ENCODE assay signal across 8 cellular contexts in the genomic region with DNA sequence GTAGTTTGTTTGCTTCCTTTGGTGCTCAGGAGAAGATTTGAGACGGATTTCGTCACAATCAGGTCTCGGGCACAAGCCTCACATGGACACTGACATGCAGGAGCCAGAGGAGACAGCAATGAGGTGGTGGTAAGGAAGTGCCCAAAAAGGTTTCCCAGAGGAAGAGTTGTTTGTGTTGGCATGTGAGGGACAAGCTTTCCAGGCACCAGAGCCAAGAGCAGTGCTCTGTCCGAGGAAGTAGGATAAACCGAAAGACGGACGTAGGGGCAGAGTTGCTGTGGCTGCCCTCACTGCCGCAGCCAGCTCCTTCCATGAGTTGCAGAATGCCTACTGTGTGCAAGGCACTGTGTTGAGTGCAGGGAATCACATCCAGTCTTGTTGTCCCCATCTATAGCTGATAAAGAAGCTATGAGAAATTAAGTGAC. TPM values are rescaled to one million over a fixed set of nuclear protein-coding genes. Genes with fewer than 3 reads are reported as not detected.
DNase-seq lines count a peak whose midpoint lies in the region; ATAC-seq and TF ChIP-seq lines count a peak whose summit lies in the region.

No MANE protein-coding gene starts in this region.

- no peaks in the 10 kb centered on the region for H3K9me2 ChIP-seq in SK-N-SH

- peaks cover 8% of the 10 kb centered on the region; the same call in 1 of the 2 replicates for H4K20me1 ChIP-seq in SK-N-SH (ENCODE audit: insufficient read depth)

- H3K4me2 ChIP-seq in SK-N-SH = peak overlapping the region; percentile 37; the same call in 1 of the 2 replicates

- in situ Hi-C loops in brain microvascular endothelial cell (cut with HindIII; ENCODE audit: low pct_ligation_motif_present, low sequenced_read_pairs) = no loop called here

- 92% methylated on average over 8 of the region's 8 CpGs for WGBS in SK-N-SH (ENCODE audit: low lambda C conversion rate)
- WGBS in lung, 2 donors = 32 to 45% methylated on average over 8 of the region's 8 CpGs

- H3K79me2 ChIP-seq in SK-N-SH (ENCODE audit: insufficient read depth) = peaks cover 87% of the 10 kb centered on the region

- DNase-seq in SK-N-SH (no peak), brain microvascular endothelial cell (no peak), lung (ENCODE audit: low spot score) (no peak), thoracic aorta (ENCODE audit: low spot score) (no peak), COLO829 (ENCODE audit: low spot score) (no peak), nucleus accumbens (lab: John Stamatoyannopoulos, UW) (no peak), H4 (ENCODE audit: low spot score) (no peak)

- no peak overlapping the region for H3K9ac ChIP-seq in SK-N-SH

- POLR2A ChIA-PET in SK-N-SH (lab: Yijun Ruan, JAX) = no interaction called here

- CTCF ChIA-PET in SK-N-SH (lab: Yijun Ruan, JAX) = interaction anchor here (0.6 to 8.7 kb wide), 4 partner anchors 9 to 87 kb away, joined by 3 to 84 read pairs (median 16); no protein-coding TSS in a partner anchor

- peak overlapping the region; percentile 51 to 52; a peak in 3 of 4 replicates for H3K27ac ChIP-seq in SK-N-SH (ENCODE audit: low read depth in 2 of 2, low read length in 1 of 2)
- peak overlapping the region; percentile 78 for H3K27ac ChIP-seq in brain microvascular endothelial cell
- H3K27ac ChIP-seq in lung (ENCODE audit: low read depth in 1 of 2, low read length in 1 of 2) = peak overlapping the region; percentile 58 to 75
- peak overlapping the region; percentile 65 to 84 for H3K27ac ChIP-seq in thoracic aorta

- no peak for TF ChIP-seq RAD21 in SK-N-SH (IDR thresholded peaks at IDR 0.05; ENCODE audit: low read length)

- no peak for TF ChIP-seq CTCF in SK-N-SH (IDR thresholded peaks at IDR 0.05)
- no peak for TF ChIP-seq CTCF in brain microvascular endothelial cell (IDR thresholded peaks at IDR 0.05; ENCODE audit: low read depth, low read length, missing control alignments)
- TF ChIP-seq CTCF in lung (IDR thresholded peaks at IDR 0.05; ENCODE audit: control extremely low read depth, extremely low read depth) = no peak
- TF ChIP-seq CTCF in thoracic aorta (IDR thresholded peaks at IDR 0.05) = no peak

- H3K36me3 ChIP-seq in SK-N-SH (replicated peaks in 1 of 2; ENCODE audit: control insufficient read depth in 1 of 2, insufficient read depth in 2 of 2, low read length in 1 of 2) = peaks cover 39 to 46% of the 10 kb centered on the region in 2 experiments
- peaks cover 36% of the 10 kb centered on the region for H3K36me3 ChIP-seq in brain microvascular endothelial cell (replicated peaks)
- peaks cover 10 to 14% of the 10 kb centered on the region in 2 donors for H3K36me3 ChIP-seq in lung (ENCODE audit: control insufficient read depth in 2 of 2, insufficient read depth in 2 of 2, low read length in 2 of 2)
- H3K36me3 ChIP-seq in thoracic aorta = peaks cover 10% of the 10 kb centered on the region

- H3F3A ChIP-seq in SK-N-SH (replicated peaks; ENCODE audit: insufficient read depth) = peaks cover 31% of the 10 kb centered on the region

- ATAC-seq in SK-N-SH treated with all-trans-retinoic acid at 6 μM for 48 hours (no peak), lung (ENCODE audit: insufficient read depth, low FRiP score) (no peak), thoracic aorta (ENCODE audit: insufficient number of reproducible peaks, low FRiP score, low read depth) (no peak)

- no peaks in the 10 kb centered on the region for H3K27me3 ChIP-seq in SK-N-SH (ENCODE audit: insufficient read depth)
- H3K27me3 ChIP-seq in brain microvascular endothelial cell (replicated peaks) = no peaks in the 10 kb centered on the region
- H3K27me3 ChIP-seq in lung (ENCODE audit: control insufficient read depth, insufficient read depth) = no peaks in the 10 kb centered on the region
- no peaks in the 10 kb centered on the region for H3K27me3 ChIP-seq in thoracic aorta (replicated peaks; ENCODE audit: insufficient read depth)

- no peak for TF ChIP-seq EP300 in SK-N-SH (IDR thresholded peaks at IDR 0.05; ENCODE audit: borderline replicate concordance in 1 of 2, low read depth in 1 of 2, low read length in 1 of 2)

- H3K4me1 ChIP-seq in SK-N-SH (ENCODE audit: control insufficient read depth in 1 of 2, insufficient read depth in 2 of 2, low read depth in 1 of 2, low read length in 1 of 2) (peaks cover 11 to 19% of the 10 kb centered on the region in 2 experiments), lung (ENCODE audit: control insufficient read depth in 2 of 2, insufficient read depth in 2 of 2, low read length in 2 of 2) (peaks cover 8 to 20% of the 10 kb centered on the region in 2 donors), thoracic aorta (ENCODE audit: control insufficient read depth in 1 of 2, low read depth in 2 of 2) (peaks cover 26 to 36% of the 10 kb centered on the region in 2 donors)

- H3K4me3 ChIP-seq in SK-N-SH (ENCODE audit: low read depth in 2 of 2, low read length in 1 of 2) (no peak overlapping the region), brain microvascular endothelial cell (ENCODE audit: low read depth, low read length) (no peak overlapping the region), lung (no peak overlapping the region), thoracic aorta (peak overlapping the region; percentile 28)

- no peak overlapping the region for H2AFZ ChIP-seq in SK-N-SH (ENCODE audit: low read depth)

- no peaks in the 10 kb centered on the region for H3K9me3 ChIP-seq in SK-N-SH
- H3K9me3 ChIP-seq in lung (ENCODE audit: control insufficient read depth in 2 of 2, insufficient read depth in 1 of 2, low read length in 1 of 2) = no peaks in the 10 kb centered on the region
- no peaks in the 10 kb centered on the region for H3K9me3 ChIP-seq in thoracic aorta

TF ChIP-seq in SK-N-SH, 30 proteins besides CTCF, POLR2A, EP300 and RAD21 (continues in another document):
- no peak for TF ChIP-seq YY1 (IDR thresholded peaks at IDR 0.05; ENCODE audit: low read depth)
- TF ChIP-seq, protein P1, sequence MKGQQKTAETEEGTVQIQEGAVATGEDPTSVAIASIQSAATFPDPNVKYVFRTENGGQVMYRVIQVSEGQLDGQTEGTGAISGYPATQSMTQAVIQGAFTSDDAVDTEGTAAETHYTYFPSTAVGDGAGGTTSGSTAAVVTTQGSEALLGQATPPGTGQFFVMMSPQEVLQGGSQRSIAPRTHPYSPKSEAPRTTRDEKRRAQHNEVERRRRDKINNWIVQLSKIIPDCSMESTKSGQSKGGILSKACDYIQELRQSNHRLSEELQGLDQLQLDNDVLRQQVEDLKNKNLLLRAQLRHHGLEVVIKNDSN (IDR thresholded peaks at IDR 0.05; ENCODE audit: borderline replicate concordance, low read depth) = no peak
- TF ChIP-seq, protein P2, sequence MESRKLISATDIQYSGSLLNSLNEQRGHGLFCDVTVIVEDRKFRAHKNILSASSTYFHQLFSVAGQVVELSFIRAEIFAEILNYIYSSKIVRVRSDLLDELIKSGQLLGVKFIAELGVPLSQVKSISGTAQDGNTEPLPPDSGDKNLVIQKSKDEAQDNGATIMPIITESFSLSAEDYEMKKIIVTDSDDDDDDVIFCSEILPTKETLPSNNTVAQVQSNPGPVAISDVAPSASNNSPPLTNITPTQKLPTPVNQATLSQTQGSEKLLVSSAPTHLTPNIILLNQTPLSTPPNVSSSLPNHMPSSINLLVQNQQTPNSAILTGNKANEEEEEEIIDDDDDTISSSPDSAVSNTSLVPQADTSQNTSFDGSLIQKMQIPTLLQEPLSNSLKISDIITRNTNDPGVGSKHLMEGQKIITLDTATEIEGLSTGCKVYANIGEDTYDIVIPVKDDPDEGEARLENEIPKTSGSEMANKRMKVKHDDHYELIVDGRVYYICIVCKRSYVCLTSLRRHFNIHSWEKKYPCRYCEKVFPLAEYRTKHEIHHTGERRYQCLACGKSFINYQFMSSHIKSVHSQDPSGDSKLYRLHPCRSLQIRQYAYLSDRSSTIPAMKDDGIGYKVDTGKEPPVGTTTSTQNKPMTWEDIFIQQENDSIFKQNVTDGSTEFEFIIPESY (IDR thresholded peaks at IDR 0.05; ENCODE audit: borderline replicate concordance, low read depth) = no peak

TF ChIP-seq in SK-N-SH treated with all-trans-retinoic acid at 6 μM for 48 hours, 23 proteins besides CTCF, POLR2A, EP300 and RAD21:
- TF ChIP-seq ZC3H10 (CRISPR knock-in tag; IDR thresholded peaks at IDR 0.05) (no peak), TOX (CRISPR knock-in tag; IDR thresholded peaks at IDR 0.05; ENCODE audit: borderline replicate concordance) (no peak), ESRRG (CRISPR knock-in tag; IDR thresholded peaks at IDR 0.05) (no peak)
- TF ChIP-seq, protein P3, sequence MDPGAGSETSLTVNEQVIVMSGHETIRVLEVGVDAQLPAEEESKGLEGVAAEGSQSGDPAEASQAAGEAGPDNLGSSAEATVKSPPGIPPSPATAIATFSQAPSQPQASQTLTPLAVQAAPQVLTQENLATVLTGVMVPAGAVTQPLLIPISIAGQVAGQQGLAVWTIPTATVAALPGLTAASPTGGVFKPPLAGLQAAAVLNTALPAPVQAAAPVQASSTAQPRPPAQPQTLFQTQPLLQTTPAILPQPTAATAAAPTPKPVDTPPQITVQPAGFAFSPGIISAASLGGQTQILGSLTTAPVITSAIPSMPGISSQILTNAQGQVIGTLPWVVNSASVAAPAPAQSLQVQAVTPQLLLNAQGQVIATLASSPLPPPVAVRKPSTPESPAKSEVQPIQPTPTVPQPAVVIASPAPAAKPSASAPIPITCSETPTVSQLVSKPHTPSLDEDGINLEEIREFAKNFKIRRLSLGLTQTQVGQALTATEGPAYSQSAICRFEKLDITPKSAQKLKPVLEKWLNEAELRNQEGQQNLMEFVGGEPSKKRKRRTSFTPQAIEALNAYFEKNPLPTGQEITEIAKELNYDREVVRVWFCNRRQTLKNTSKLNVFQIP (CRISPR knock-in tag; IDR thresholded peaks at IDR 0.05; ENCODE audit: borderline replicate concordance, low read depth) = no peak

RNA-seq across cellular contexts. Expression of a gene that starts 27.7 kb away (rescaled TPM):
- polyA plus RNA-seq in SK-N-SH (2012; rRNA removed) (123 and 126 TPM in 2 replicates), lung (10 to 100 TPM; 28.6 to 58.1 TPM)
- 137 and 140 TPM in 2 replicates for polyA plus RNA-seq in SK-N-SH (2012; cell fraction: cytosol; rRNA removed)
- 44.7 and 62.7 TPM in 2 replicates for polyA plus RNA-seq in SK-N-SH (2012; cell fraction: nucleus; rRNA removed)
- total RNA-seq in lung (10 to 100 TPM; 55.9 TPM), thoracic aorta (10 to 100 TPM; 39.3 to 50.8 TPM)
- 362 and 397 TPM in 2 replicates for total RNA-seq in H4 (2014; rRNA removed; shearing (Covaris generic))

RNA-seq across cellular contexts. Expression of a gene that starts 44.8 kb away (rescaled TPM):
- polyA plus RNA-seq in SK-N-SH (2012; rRNA removed) = 3.9 and 7.6 TPM in 2 replicates
- polyA plus RNA-seq in SK-N-SH (2012; cell fraction: cytosol; rRNA removed) = 4.6 and 5.7 TPM in 2 replicates
- polyA plus RNA-seq in SK-N-SH (2012; cell fraction: nucleus; rRNA removed) = 14.8 and 20.3 TPM in 2 replicates
- total RNA-seq in lung = 10 to 100 TPM; 19.4 to 51.6 TPM
- polyA plus RNA-seq in lung = 10 to 100 TPM; 12.2 to 13.1 TPM
- 10 to 100 TPM; 21.9 to 26.0 TPM for total RNA-seq in thoracic aorta
- total RNA-seq in H4 (2014; rRNA removed; shearing (Covaris generic)) = 6.3 and 7.6 TPM in 2 replicates
